ENCODE assay signal across 16 cellular contexts in the genomic region with DNA sequence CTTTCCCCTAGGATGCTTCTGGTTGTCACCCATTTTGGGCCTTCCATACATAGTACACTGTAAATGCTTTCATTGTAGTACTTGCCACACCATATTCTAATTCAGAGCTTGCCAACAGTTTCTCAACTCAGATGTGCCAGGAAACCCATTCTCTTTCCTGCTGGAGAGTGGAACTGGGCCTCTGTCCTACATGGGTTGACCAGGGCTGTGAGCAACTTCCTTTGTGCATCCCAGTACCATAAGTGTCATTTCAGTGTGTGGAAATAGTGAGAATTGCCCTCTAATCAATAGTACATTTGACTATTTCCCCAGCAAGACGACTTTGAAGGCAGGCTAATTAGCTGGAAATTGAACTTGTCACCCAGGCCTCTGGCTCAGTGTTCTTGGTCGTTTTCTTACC.
"Had no signal": no experiment of that assay in that cellular context is flagged by ENCODE, and none has a peak within 500 bp of the region (broad histone marks: within the 10 kb centered on the region; RNA-seq: fewer than 3 reads in every experiment).

No MANE protein-coding gene starts in this region.

- H3K4me3 Mint-ChIP-seq: brain; effector memory CD8-positive, alpha-beta T cell; T-cell had no signal

- H3K27ac ChIP-seq: epithelial cell of prostate, psoas muscle, right lobe of liver had no signal

- H3K4me3 ChIP-seq: psoas muscle, right lobe of liver had no signal

- H3K9me3 ChIP-seq: psoas muscle, right lobe of liver had no signal

- H3K9me3 Mint-ChIP-seq: activated naive CD4-positive, alpha-beta T cell treated with anti-CD3 and anti-CD28 coated beads, Interleukin-2, amount 50 U/mL, for 72 hours; effector memory CD8-positive, alpha-beta T cell; naive thymus-derived CD4-positive, alpha-beta T cell; T-cell had no signal

- H3K27ac Mint-ChIP-seq: effector memory CD8-positive, alpha-beta T cell; T-cell had no signal

- H3K27me3 ChIP-seq: right lobe of liver had no signal

- H3K4me1 Mint-ChIP-seq: brain had no signal

- H3K4me1 ChIP-seq: psoas muscle had no signal

- DNase-seq: activated CD4-positive, alpha-beta T cell treated with anti-CD3 and anti-CD28 coated beads, Interleukin-2, amount 50 U/mL, for 1 hour; activated effector memory CD4-positive, alpha-beta T cell treated with anti-CD3 and anti-CD28 coated beads, Interleukin-2, amount 50 U/mL, for 16 hours; activated T-cell treated with anti-CD3 and anti-CD28 coated beads, Interleukin-2, amount 50 U/mL, for 1 hour; amniotic stem cell; effector memory CD8-positive, alpha-beta T cell; hippocampal formation; kidney glomerular epithelial cell; naive thymus-derived CD4-positive, alpha-beta T cell; psoas muscle; right lobe of liver; stimulated activated CD4-positive, alpha-beta T cell treated with anti-CD3 and anti-CD28 coated beads, Interleukin-1b, Interleukin-23, amount 100 ng/mL, for 48 hours; stimulated activated naive CD8-positive, alpha-beta T cell treated with anti-CD3 and anti-CD28 coated beads, Interleukin-15, Interleukin-2, amounts not matched to agents 100 U/mL and 50 U/mL, for 24 hours; T-cell had no signal

- H3K27me3 Mint-ChIP-seq: brain; effector memory CD8-positive, alpha-beta T cell; naive thymus-derived CD4-positive, alpha-beta T cell; T-cell had no signal

- ATAC-seq: activated naive CD4-positive, alpha-beta T cell treated with anti-CD3 and anti-CD28 coated beads, Interleukin-2, amount 50 U/mL, for 72 hours; effector memory CD8-positive, alpha-beta T cell; psoas muscle; stimulated activated naive CD8-positive, alpha-beta T cell treated with anti-CD3 and anti-CD28 coated beads, Interleukin-15, Interleukin-2, amounts not matched to agents 100 U/mL and 50 U/mL, for 24 hours; T-cell had no signal
